In genomic region chr20:25257130-25257529, GRCh38 we compare ENCODE assay signal across 25 cellular contexts. TPM values are rescaled to one million over a fixed set of nuclear protein-coding genes. Genes with fewer than 3 reads are reported as not detected.
DNase-seq lines count a peak whose midpoint lies in the region; ATAC-seq and TF ChIP-seq lines count a peak whose summit lies in the region.
"Had no signal": no experiment of that assay in that cellular context is flagged by ENCODE, and none has a peak within 500 bp of the region (broad histone marks: within the 10 kb centered on the region; RNA-seq: fewer than 3 reads in every experiment).

No MANE protein-coding gene starts in this region.

- DNase-seq in 8988T: peak; percentile 1
- peak; percentile 1 for DNase-seq in WERI-Rb-1
- DNase-seq in lower lobe of right lung: no peak
- no peak for DNase-seq in foreskin keratinocyte
- no peak for DNase-seq in NCI-H2227 treated with DMSO at 0.1 percent for 48 hours (lab: John Stamatoyannopoulos, UW)
- no peak for DNase-seq in PC-3
- DNase-seq: activated CD4-positive, alpha-beta T cell treated with anti-CD3 and anti-CD28 coated beads for 48 hours; aorta; effector memory CD4-positive, alpha-beta T cell; EL; foreskin melanocyte; naive B cell; NCI-H1436; NCI-H2081 treated with DMSO at 0.1 percent for 48 hours; NCI-H774; occipital lobe had no signal

- H3K4me3 ChIP-seq in WERI-Rb-1 (ENCODE audit: low read depth, low read length): no peak overlapping the region
- no peak overlapping the region for H3K4me3 ChIP-seq in lower lobe of right lung
- H3K4me3 ChIP-seq in PC-3 (ENCODE audit: low read length): no peak overlapping the region
- H3K4me3 ChIP-seq: coronary artery, GM12878, hepatocyte, upper lobe of left lung had no signal

- H2AFZ ChIP-seq in PC-3 (ENCODE audit: low read length): no peak overlapping the region
- H2AFZ ChIP-seq: hepatocyte had no signal

- no TSS peak for BruUV-seq in PC-3 (replicated peaks; lab: Mats Ljungman, UMichigan)

- no peaks in the 10 kb centered on the region for H3K9me2 ChIP-seq in PC-3 (replicated peaks; ENCODE audit: low read length)

- H4K20me1 ChIP-seq in PC-3 (ENCODE audit: low read length): peaks cover 54% of the 10 kb centered on the region

- H3K27me3 ChIP-seq in WERI-Rb-1 (ENCODE audit: insufficient read depth, low read depth, severe bottlenecking) (no peaks in the 10 kb centered on the region), lower lobe of right lung (ENCODE audit: low read depth) (no peaks in the 10 kb centered on the region), foreskin keratinocyte (no peaks in the 10 kb centered on the region), PC-3 (ENCODE audit: low read length) (no peaks in the 10 kb centered on the region)
- H3K27me3 ChIP-seq: hepatocyte, upper lobe of left lung had no signal

- H3K79me2 ChIP-seq in PC-3 (ENCODE audit: low read length): peaks cover 69% of the 10 kb centered on the region

- ATAC-seq in lower lobe of right lung: no peak
- ATAC-seq in foreskin keratinocyte: no peak
- ATAC-seq in PC-3: no peak
- ATAC-seq: activated naive CD4-positive, alpha-beta T cell treated with anti-CD3 and anti-CD28 coated beads, Interleukin-2, amount 50 U/mL, for 72 hours; activated T-helper 17 cell treated with anti-CD3 and anti-CD28 coated beads, Interleukin-2, amount 50 U/mL, for 72 hours; GM12878; SK-N-SH treated with all-trans-retinoic acid at 6 μM for 48 hours had no signal

- H3K36me3 ChIP-seq in WERI-Rb-1 (peaks cover 75% of the 10 kb centered on the region), lower lobe of right lung (peaks cover 27% of the 10 kb centered on the region), PC-3 (ENCODE audit: low read depth, low read length) (peaks cover 55% of the 10 kb centered on the region)

- peak overlapping the region; percentile 13; the same call in 1 of the 2 replicates for H3K27ac ChIP-seq in C4-2B
- no peak overlapping the region for H3K27ac ChIP-seq in WERI-Rb-1
- peak overlapping the region; percentile 59 for H3K27ac ChIP-seq in lower lobe of right lung
- H3K27ac ChIP-seq in foreskin keratinocyte: no peak overlapping the region
- H3K27ac ChIP-seq in PC-3 (ENCODE audit: low read length): no peak overlapping the region
- H3K27ac ChIP-seq: hepatocyte, KMS-11 had no signal

- POLR2A ChIA-PET in PC-3 (lab: Charles Lee; ENCODE audit: unreplicated experiment): no interaction called here

- TF ChIP-seq CTCF in C4-2B (conservative IDR thresholded peaks at IDR 0.05) (no peak), WERI-Rb-1 (IDR thresholded peaks at IDR 0.05; ENCODE audit: low read depth, low read length) (no peak), lower lobe of right lung (IDR thresholded peaks at IDR 0.05) (no peak), foreskin keratinocyte (conservative IDR thresholded peaks at IDR 0.05) (no peak), PC-3 (conservative IDR thresholded peaks at IDR 0.05; ENCODE audit: low read depth, low read length) (no peak)

- H3K9ac ChIP-seq in PC-3 (ENCODE audit: low read length): no peak overlapping the region
- H3K9ac ChIP-seq: KMS-11 had no signal

- no peaks in the 10 kb centered on the region for H3F3A ChIP-seq in PC-3 (ENCODE audit: low read length, unreplicated experiment)

- H3K4me1 ChIP-seq in lower lobe of right lung (peaks cover 44% of the 10 kb centered on the region), foreskin keratinocyte (peaks cover 11% of the 10 kb centered on the region), PC-3 (ENCODE audit: insufficient read depth, low read length) (peaks cover 21% of the 10 kb centered on the region)

- H3K9me3 ChIP-seq in WERI-Rb-1 (ENCODE audit: severe bottlenecking) (no peaks in the 10 kb centered on the region), lower lobe of right lung (no peaks in the 10 kb centered on the region), PC-3 (ENCODE audit: low read length) (no peaks in the 10 kb centered on the region)
- H3K9me3 ChIP-seq: upper lobe of left lung had no signal

- intact Hi-C loops in lower lobe of right lung (cut with DNase I) (no loop called here), PC-3 (cut with micrococcal nuclease) (no loop called here)

- CTCF ChIA-PET in PC-3 (lab: Charles Lee): no interaction called here

- no peak overlapping the region for H3K4me2 ChIP-seq in PC-3 (ENCODE audit: low read length)
- H3K4me2 ChIP-seq: hepatocyte, KMS-11 had no signal

RNA-seq across cellular contexts. Expression of gene PYGB, which starts 9.2 kb away (rescaled TPM):
- total RNA-seq in lower lobe of right lung (57.5 TPM), foreskin keratinocyte (311 and 439 TPM in 2 replicates), PC-3 (2014; rRNA removed) (216 and 245 TPM in 2 replicates)
- 196 and 255 TPM in 2 replicates for polyA plus RNA-seq in foreskin keratinocyte

Comparison
In these comparisons a context has a peak if more than half of its experiments do, and no peak if none do; other contexts are left out.
1. DNase-seq: peak in 8988T (single experiment) and WERI-Rb-1 (single experiment); none in lower lobe of right lung (single experiment), foreskin keratinocyte (0 of 2), NCI-H2227 treated with DMSO at 0.1 percent for 48 hours (single experiment) and PC-3 (single experiment).
2. H3K27ac ChIP-seq: peak in C4-2B (single experiment) and lower lobe of right lung (single experiment); none in WERI-Rb-1 (single experiment), foreskin keratinocyte (single experiment) and PC-3 (single experiment).